ENCODE assay signal across 1 cellular context in genomic region chr18:9095297-9096012, GRCh38.
TF ChIP-seq lines count a peak whose summit lies in the region.

No MANE protein-coding gene starts in this region.

TF ChIP-seq in WTC11, 78 proteins besides CTCF, POLR2A, EP300 and RAD21 (continued from another document):
- TF ChIP-seq ATF2 (CRISPR knock-in tag; IDR thresholded peaks at IDR 0.05; ENCODE audit: borderline replicate concordance, low read depth) (no peak), SMAD3 (CRISPR knock-in tag; IDR thresholded peaks at IDR 0.05; ENCODE audit: borderline replicate concordance) (no peak), STAT6 (CRISPR knock-in tag; conservative IDR thresholded peaks at IDR 0.05; ENCODE audit: low read depth) (no peak), USF2 (CRISPR knock-in tag; IDR thresholded peaks at IDR 0.05) (no peak), NFE2L1 (CRISPR knock-in tag; IDR thresholded peaks at IDR 0.05) (no peak), ZBTB21 (CRISPR knock-in tag; IDR thresholded peaks at IDR 0.05; ENCODE audit: borderline replicate concordance) (no peak), OVOL2 (CRISPR knock-in tag; IDR thresholded peaks at IDR 0.05; ENCODE audit: borderline replicate concordance) (no peak), ZNF263 (CRISPR knock-in tag; IDR thresholded peaks at IDR 0.05; ENCODE audit: low read depth) (no peak), TEAD4 (CRISPR knock-in tag; IDR thresholded peaks at IDR 0.05) (no peak)
